ENCODE assay signal across 1 cellular context in genomic region chr21:45407629-45408247, GRCh38.
TF ChIP-seq lines count a peak whose summit lies in the region.

No MANE protein-coding gene starts in this region.

TF ChIP-seq in HCT116, 20 proteins besides CTCF, POLR2A, EP300 and RAD21 (continued from another document):
- TF ChIP-seq REST (IDR thresholded peaks at IDR 0.05; ENCODE audit: low read depth) (no peak), FOSL1 (IDR thresholded peaks at IDR 0.05; ENCODE audit: low read depth) (no peak), SP1 (IDR thresholded peaks at IDR 0.05; ENCODE audit: low read depth) (no peak), CEBPB (IDR thresholded peaks at IDR 0.05; ENCODE audit: low read depth) (no peak), TCF7L2 (IDR thresholded peaks at IDR 0.05; ENCODE audit: borderline replicate concordance, extremely low read depth, insufficient read depth, insufficient read length) (no peak)
- TF ChIP-seq, protein P1, sequence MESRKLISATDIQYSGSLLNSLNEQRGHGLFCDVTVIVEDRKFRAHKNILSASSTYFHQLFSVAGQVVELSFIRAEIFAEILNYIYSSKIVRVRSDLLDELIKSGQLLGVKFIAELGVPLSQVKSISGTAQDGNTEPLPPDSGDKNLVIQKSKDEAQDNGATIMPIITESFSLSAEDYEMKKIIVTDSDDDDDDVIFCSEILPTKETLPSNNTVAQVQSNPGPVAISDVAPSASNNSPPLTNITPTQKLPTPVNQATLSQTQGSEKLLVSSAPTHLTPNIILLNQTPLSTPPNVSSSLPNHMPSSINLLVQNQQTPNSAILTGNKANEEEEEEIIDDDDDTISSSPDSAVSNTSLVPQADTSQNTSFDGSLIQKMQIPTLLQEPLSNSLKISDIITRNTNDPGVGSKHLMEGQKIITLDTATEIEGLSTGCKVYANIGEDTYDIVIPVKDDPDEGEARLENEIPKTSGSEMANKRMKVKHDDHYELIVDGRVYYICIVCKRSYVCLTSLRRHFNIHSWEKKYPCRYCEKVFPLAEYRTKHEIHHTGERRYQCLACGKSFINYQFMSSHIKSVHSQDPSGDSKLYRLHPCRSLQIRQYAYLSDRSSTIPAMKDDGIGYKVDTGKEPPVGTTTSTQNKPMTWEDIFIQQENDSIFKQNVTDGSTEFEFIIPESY (IDR thresholded peaks at IDR 0.05; ENCODE audit: extremely low read depth, insufficient replicate concordance, low read length), result no peak
- TF ChIP-seq, protein P2, sequence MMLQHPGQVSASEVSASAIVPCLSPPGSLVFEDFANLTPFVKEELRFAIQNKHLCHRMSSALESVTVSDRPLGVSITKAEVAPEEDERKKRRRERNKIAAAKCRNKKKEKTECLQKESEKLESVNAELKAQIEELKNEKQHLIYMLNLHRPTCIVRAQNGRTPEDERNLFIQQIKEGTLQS (IDR thresholded peaks at IDR 0.05), result no peak
